In the genomic region with DNA sequence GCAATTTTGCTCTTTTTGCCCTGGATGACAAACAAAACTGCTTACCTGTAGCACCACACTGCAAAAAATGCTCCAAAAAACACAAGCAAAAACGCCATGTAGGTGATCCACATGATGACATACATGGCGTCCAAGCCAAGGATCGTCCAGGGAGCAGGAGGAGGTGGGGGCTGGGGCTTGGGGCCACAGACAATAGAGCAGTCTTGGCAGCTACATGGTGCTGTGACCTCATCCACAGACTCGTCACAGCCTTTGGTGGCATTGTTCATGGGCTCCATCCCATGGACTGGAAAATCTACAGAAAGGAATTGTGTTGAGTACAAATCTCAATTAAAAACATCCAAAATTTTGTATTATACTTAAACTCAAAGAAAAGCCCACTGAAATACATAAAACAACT, we compare ENCODE assay signal across 21 cellular contexts. TPM values are rescaled to one million over a fixed set of nuclear protein-coding genes. Genes with fewer than 3 reads are reported as not detected.
DNase-seq lines count a peak whose midpoint lies in the region; ATAC-seq and TF ChIP-seq lines count a peak whose summit lies in the region.
"Had no signal": no experiment of that assay in that cellular context is flagged by ENCODE, and none has a peak within 500 bp of the region (broad histone marks: within the 10 kb centered on the region; RNA-seq: fewer than 3 reads in every experiment).

No MANE protein-coding gene starts in this region.

- TF ChIP-seq CTCF in dorsolateral prefrontal cortex (IDR thresholded peaks at IDR 0.05 in 54 of 56, conservative IDR thresholded peaks at IDR 0.05 in 2 of 56; ENCODE audit: low read depth in 1 of 56, partially characterized antibody in 56 of 56), result peak in 5 of 56 donors; percentile 18 to 26 (median 20)

- H3K27ac ChIP-seq in dorsolateral prefrontal cortex (peak overlapping the region in 57 of 59 donors; percentile 4 to 92 (median 78)), substantia nigra (ENCODE audit: low read depth, low read length, poor library complexity, severe bottlenecking) (peak overlapping the region; percentile 78), aorta (ENCODE audit: low read depth in 1 of 2, low read length in 2 of 2) (no peak overlapping the region), SJCRH30 (no peak overlapping the region)
- H3K27ac ChIP-seq: C4-2B had no signal

- H3K27me3 ChIP-seq in dorsolateral prefrontal cortex (no peaks in the 10 kb centered on the region), aorta (ENCODE audit: control insufficient read depth in 1 of 2, insufficient read depth in 2 of 2, low read length in 1 of 2) (no peaks in the 10 kb centered on the region), SJCRH30 (no peaks in the 10 kb centered on the region)

- intact Hi-C loops in dorsolateral prefrontal cortex (cut with DNase I) (no loop called here), aorta (cut with DNase I) (no loop called here)

- 73 to 77% methylated on average over 4 of the region's 4 CpGs for WGBS in aorta, 2 donors

- H3K36me3 ChIP-seq in aorta (ENCODE audit: control insufficient read depth in 1 of 2, insufficient read depth in 2 of 2, low read length in 1 of 2) (peaks cover 7 to 16% of the 10 kb centered on the region in 2 donors), SJCRH30 (peaks cover 3% of the 10 kb centered on the region; the same call in 1 of the 2 replicates)

- no peak for ATAC-seq in aorta (ENCODE audit: low FRiP score)
- no peak for ATAC-seq in HG03457 (IDR thresholded peaks at IDR 0.05; ENCODE audit: unreplicated experiment)
- ATAC-seq: Panc1 had no signal

- peak in 8 of 14 donors; percentile 15 to 75 (median 44) for DNase-seq in C1 segment of cervical spinal cord (lab: John Stamatoyannopoulos, UW)
- DNase-seq in dorsolateral prefrontal cortex, result peak in 9 of 10 donors; percentile 57 to 84 (median 75)
- DNase-seq in medulla oblongata (ENCODE audit: extremely low spot score), result peak; percentile 83
- peak in 45 of 49 donors; percentile 6 to 90 (median 60) for DNase-seq in substantia nigra (lab: John Stamatoyannopoulos, UW)
- no peak for DNase-seq in aorta
- DNase-seq in SJCRH30, result no peak
- DNase-seq: 8988T; EL; GF-D8; Karpas-422; MV-4-11; NCI-H1105 treated with DMSO at 0.1 percent for 48 hours; NCI-H2029 treated with DMSO at 0.1 percent for 48 hours; NCI-H226; NCI-H524; NCI-H774; NK-92 treated with Interleukin-12 subunit alpha and Interleukin-12 subunit beta, amount 100 ng/mL, for 24 hours; SIG-M5 had no signal

- H3K9me3 ChIP-seq in aorta (ENCODE audit: control insufficient read depth, low read length) (no peaks in the 10 kb centered on the region), SJCRH30 (replicated peaks) (no peaks in the 10 kb centered on the region)

- H3K4me1 ChIP-seq in aorta (ENCODE audit: control insufficient read depth in 1 of 2, insufficient read depth in 2 of 2, low read length in 2 of 2), result no peaks in the 10 kb centered on the region
- H3K4me1 ChIP-seq in SJCRH30, result no peaks in the 10 kb centered on the region

- H3K4me3 ChIP-seq in dorsolateral prefrontal cortex (peak overlapping the region in 1 of 59 donors; percentile 2), aorta (ENCODE audit: low read length in 2 of 2) (no peak overlapping the region), SJCRH30 (no peak overlapping the region)

RNA-seq across cellular contexts. Expression of a gene that starts 26.1 kb away (rescaled TPM):
- 100 to 1,000 TPM in 58 of 120 experiments, 10 to 100 TPM in 62; 45.2 to 321 (median 99.6) TPM for total RNA-seq in dorsolateral prefrontal cortex
- 10 to 100 TPM; 57.6 to 81.0 TPM for total RNA-seq in aorta
- polyA plus RNA-seq in aorta, result 10 to 100 TPM; 16.2 to 29.8 TPM
- 21.3 and 22.4 TPM in 2 replicates for total RNA-seq in SJCRH30 (2014; rRNA removed; shearing (Covaris generic))

RNA-seq across cellular contexts. Expression of a gene that starts 56.9 kb away (rescaled TPM):
- total RNA-seq in dorsolateral prefrontal cortex (10 to 100 TPM; 23.8 to 53.6 (median 39.2) TPM), aorta (10 to 100 TPM; 22.7 to 33.6 TPM)
- polyA plus RNA-seq in aorta, result 10 to 100 TPM; 20.2 to 42.1 TPM
- total RNA-seq in SJCRH30 (2014; rRNA removed; shearing (Covaris generic)), result 18.6 and 18.8 TPM in 2 replicates

Comparison
In these comparisons a context has a peak if more than half of its experiments do, and no peak if none do; other contexts are left out.
1. DNase-seq: peak in C1 segment of cervical spinal cord (8 of 14), dorsolateral prefrontal cortex (9 of 10), medulla oblongata (single experiment) and substantia nigra (45 of 49); none in aorta (0 of 2) and SJCRH30 (0 of 2).
2. H3K27ac ChIP-seq: peak in dorsolateral prefrontal cortex (57 of 59) and substantia nigra (single experiment); none in aorta (0 of 2) and SJCRH30 (single experiment).